Comparison of ENCODE assay signal across 14 cellular contexts in genomic region chr9:103319979-103320378, GRCh38.
DNase-seq lines count a peak whose midpoint lies in the region; TF ChIP-seq lines count a peak whose summit lies in the region.
"Had no signal": no experiment of that assay in that cellular context is flagged by ENCODE, and none has a peak within 500 bp of the region (broad histone marks: within the 10 kb centered on the region; RNA-seq: fewer than 3 reads in every experiment).

No MANE protein-coding gene starts in this region.

- H3K4me1 Mint-ChIP-seq in HFFc6 (ENCODE audit: low read depth), result no peaks in the 10 kb centered on the region
- no peaks in the 10 kb centered on the region for H3K4me1 Mint-ChIP-seq in CD4-positive, alpha-beta memory T cell
- H3K4me1 Mint-ChIP-seq: activated CD4-positive, alpha-beta T cell treated with anti-CD3 and anti-CD28 coated beads, Interleukin-2, amount 10 ng/mL, durations not matched to agents 7 days and 5 days had no signal

- H3K9me3 ChIP-seq in CD4-positive, alpha-beta memory T cell (ENCODE audit: control insufficient read depth in 1 of 2, low read length in 2 of 2), result no peaks in the 10 kb centered on the region
- H3K9me3 ChIP-seq: BLaER1 treated with 17β-estradiol and CSF1 and Interleukin-3, amounts not matched to agents 10 nM and 100 nM; pancreas had no signal

- POLR2A ChIA-PET in RWPE1 (lab: Yijun Ruan, JAX; ENCODE audit: low non-redundant PET), result no interaction called here
- POLR2A ChIA-PET in CD4-positive, alpha-beta memory T cell (lab: Charles Lee; ENCODE audit: partially characterized antibody), result no interaction called here

- H3K9me3 Mint-ChIP-seq in HFFc6, result peaks cover 30% of the 10 kb centered on the region
- H3K9me3 Mint-ChIP-seq in CD4-positive, alpha-beta memory T cell, result peaks cover 0 to 6% (median under 1%) of the 10 kb centered on the region in 8 donors

- H3K27ac Mint-ChIP-seq in HFFc6, result no peak overlapping the region
- H3K27ac Mint-ChIP-seq in CD4-positive, alpha-beta memory T cell, result no peak overlapping the region
- H3K27ac Mint-ChIP-seq: activated CD4-positive, alpha-beta T cell treated with anti-CD3 and anti-CD28 coated beads, Interleukin-2, amount 10 ng/mL, durations not matched to agents 7 days and 5 days had no signal

- in situ Hi-C loops in ACHN (cut with HindIII; ENCODE audit: low pct_ligation_motif_present, low pct_unique_long_range_greater_than_20kb, low sequenced_read_pairs), result no loop called here

- no peak overlapping the region for H3K27ac ChIP-seq in RWPE1
- H3K27ac ChIP-seq in CD4-positive, alpha-beta memory T cell (ENCODE audit: low read depth, low read length), result no peak overlapping the region
- H3K27ac ChIP-seq: BLaER1 treated with 17β-estradiol and CSF1 and Interleukin-3, amounts not matched to agents 10 nM and 100 nM; pancreas had no signal

- peak; percentile 6 for DNase-seq in ACHN
- DNase-seq in HFFc6, result no peak
- DNase-seq in RWPE1 (ENCODE audit: low spot score), result peak; percentile 13
- DNase-seq in iPS-NIHi11 (ENCODE audit: low spot score), result peak; percentile 6
- no peak for DNase-seq in NCI-H2196 (lab: John Stamatoyannopoulos, UW; ENCODE audit: unreplicated experiment)
- DNase-seq in CD4-positive, alpha-beta memory T cell, result no peak
- DNase-seq in RPMI8226, result no peak
- DNase-seq in NOMO-1 treated with dmso at 0.1 percent for 144 hours (lab: John Stamatoyannopoulos, UW; ENCODE audit: unreplicated experiment), result no peak
- DNase-seq: activated CD4-positive, alpha-beta T cell treated with anti-CD3 and anti-CD28 coated beads, Interleukin-2, amount 10 ng/mL, durations not matched to agents 7 days and 5 days; activated T-cell treated with anti-CD3 and anti-CD28 coated beads, Interleukin-2, amount 50 U/mL, for 1 hour; glutamatergic neuron; MV-4-11; pancreas had no signal

- CTCF ChIA-PET in RWPE1 (lab: Yijun Ruan, JAX), result interaction anchor here (0.6 kb wide), 2 partner anchors 39 to 58 kb away, joined by 3 to 4 read pairs; no protein-coding TSS in a partner anchor
- CTCF ChIA-PET in CD4-positive, alpha-beta memory T cell (lab: Charles Lee; ENCODE audit: partially characterized antibody), result no interaction called here

- no peaks in the 10 kb centered on the region for H3K36me3 ChIP-seq in CD4-positive, alpha-beta memory T cell (ENCODE audit: insufficient read depth, low read length)
- H3K36me3 ChIP-seq: BLaER1 treated with 17β-estradiol and CSF1 and Interleukin-3, amounts not matched to agents 10 nM and 100 nM; pancreas had no signal

- intact Hi-C loops in CD4-positive, alpha-beta memory T cell (cut with micrococcal nuclease), result no loop called here

- no peak overlapping the region for H3K4me3 ChIP-seq in CD4-positive, alpha-beta memory T cell (ENCODE audit: low read length in 2 of 2)
- H3K4me3 ChIP-seq: BLaER1 treated with 17β-estradiol and CSF1 and Interleukin-3, amounts not matched to agents 10 nM and 100 nM; pancreas had no signal

- H3K27me3 Mint-ChIP-seq in HFFc6 (ENCODE audit: insufficient read depth), result no peaks in the 10 kb centered on the region
- no peaks in the 10 kb centered on the region for H3K27me3 Mint-ChIP-seq in CD4-positive, alpha-beta memory T cell
- H3K27me3 Mint-ChIP-seq: activated CD4-positive, alpha-beta T cell treated with anti-CD3 and anti-CD28 coated beads, Interleukin-2, amount 10 ng/mL, durations not matched to agents 7 days and 5 days had no signal

- TF ChIP-seq CTCF in HFFc6 (IDR thresholded peaks at IDR 0.05) (peak; percentile 16; the same call in 1 of the 2 replicates), RWPE1 (conservative IDR thresholded peaks at IDR 0.05; ENCODE audit: low read depth) (0 out of 2 replicates have a peak, but pooled peaks have one; percentile 10)

- H3K27me3 ChIP-seq in CD4-positive, alpha-beta memory T cell (ENCODE audit: insufficient read depth, low read length), result no peaks in the 10 kb centered on the region
- H3K27me3 ChIP-seq: BLaER1 treated with 17β-estradiol and CSF1 and Interleukin-3, amounts not matched to agents 10 nM and 100 nM had no signal

- no peak overlapping the region for H3K4me3 Mint-ChIP-seq in HFFc6
- no peak overlapping the region for H3K4me3 Mint-ChIP-seq in CD4-positive, alpha-beta memory T cell
- H3K4me3 Mint-ChIP-seq: activated CD4-positive, alpha-beta T cell treated with anti-CD3 and anti-CD28 coated beads, Interleukin-2, amount 10 ng/mL, durations not matched to agents 7 days and 5 days had no signal

- no peaks in the 10 kb centered on the region for H3K4me1 ChIP-seq in CD4-positive, alpha-beta memory T cell (ENCODE audit: insufficient read depth, low read length)
- H3K4me1 ChIP-seq: BLaER1 treated with 17β-estradiol and CSF1 and Interleukin-3, amounts not matched to agents 10 nM and 100 nM; pancreas had no signal

- H3K36me3 Mint-ChIP-seq in HFFc6 (ENCODE audit: low read depth), result no peaks in the 10 kb centered on the region
- no peaks in the 10 kb centered on the region for H3K36me3 Mint-ChIP-seq in CD4-positive, alpha-beta memory T cell

Comparison
In these comparisons a context has a peak if more than half of its experiments do, and no peak if none do; other contexts are left out.
1. DNase-seq: peak in ACHN (single experiment), RWPE1 (single experiment) and iPS-NIHi11 (single experiment); none in HFFc6 (single experiment), NCI-H2196 (single experiment), CD4-positive, alpha-beta memory T cell (0 of 5), RPMI8226 (single experiment) and NOMO-1 treated with dmso at 0.1 percent for 144 hours (single experiment).